8 cellular contexts compared by ENCODE assay signal in genomic region chr17:7573324-7574080, GRCh38. TPM values are rescaled to one million over a fixed set of nuclear protein-coding genes. Genes with fewer than 3 reads are reported as not detected.
DNase-seq lines count a peak whose midpoint lies in the region; ATAC-seq and TF ChIP-seq lines count a peak whose summit lies in the region.

No MANE protein-coding gene starts in this region.

- no peaks in the 10 kb centered on the region for H3K9me3 Mint-ChIP-seq in activated B cell treated with CpG ODN at 0.5 μM for 24 hours

- peak; percentile 19 for ATAC-seq in GM21423 (IDR thresholded peaks at IDR 0.05; ENCODE audit: unreplicated experiment)
- ATAC-seq in activated B cell treated with CpG ODN at 0.5 μM for 24 hours (ENCODE audit: low read depth) = peak; percentile 41
- no peak for ATAC-seq in GM18519 (IDR thresholded peaks at IDR 0.05; ENCODE audit: low FRiP score, unreplicated experiment)

- CTCF ChIA-PET in activated B cell treated with CpG ODN at 0.5 μM for 24 hours (lab: Charles Lee) = interaction anchor here (0.7 to 1.8 kb wide), 3 partner anchors 13 to 59 kb away, joined by 3 to 8 read pairs (median 3); partner anchors contain the start of gene SENP3

- peaks cover 55% of the 10 kb centered on the region for H3K36me3 ChIP-seq in BE2C

- H3K27me3 Mint-ChIP-seq in activated B cell treated with CpG ODN at 0.5 μM for 24 hours = no peaks in the 10 kb centered on the region

- peak overlapping the region; percentile 99 for H3K27ac Mint-ChIP-seq in activated B cell treated with CpG ODN at 0.5 μM for 24 hours

- DNase-seq in BE2C (peak; percentile 82), NCI-H2171 treated with DMSO at 0.1 percent for 48 hours (lab: John Stamatoyannopoulos, UW) (peak; percentile 70), activated B cell treated with CpG ODN at 0.5 μM for 24 hours (peak; percentile 78), cardiac fibroblast (ENCODE audit: low read depth in 2 of 2) (peak; percentile 94 to 97), iris pigment epithelial cell (ENCODE audit: low read depth) (peak; percentile 94), smooth muscle cell of the brain vasculature (ENCODE audit: low read depth, low spot score) (peak; percentile 86)

- peak overlapping the region; percentile 98 for H3K4me3 Mint-ChIP-seq in activated B cell treated with CpG ODN at 0.5 μM for 24 hours

- no peaks in the 10 kb centered on the region for H3K9me3 ChIP-seq in BE2C

- intact Hi-C loops in activated B cell treated with CpG ODN at 0.5 μM for 24 hours (cut with micrococcal nuclease) = loop anchor here (2.0 kb wide), 2 partner anchors 269 to 335 kb away; partner anchors contain the start of gene PHF23

- POLR2A ChIA-PET in activated B cell treated with CpG ODN at 0.5 μM for 24 hours (lab: Charles Lee) = interaction anchor here (0.6 to 7.9 kb wide), 23 partner anchors 8 to 1399 kb away, joined by 3 to 131 read pairs (median 5); partner anchors contain the start of genes FXR2, MPDU1, PLSCR3 and POLR2A

- TF ChIP-seq CTCF in BE2C (IDR thresholded peaks at IDR 0.05; ENCODE audit: low read depth, low read length) = no peak
- TF ChIP-seq CTCF in activated B cell treated with CpG ODN at 0.5 μM for 24 hours (IDR thresholded peaks at IDR 0.05) = no peak
- no peak for TF ChIP-seq CTCF in cardiac fibroblast (IDR thresholded peaks at IDR 0.05; ENCODE audit: low read depth, low read length)

- H3K27me3 ChIP-seq in BE2C = no peaks in the 10 kb centered on the region

- H3K4me1 ChIP-seq in BE2C = peaks cover 6% of the 10 kb centered on the region; the same call in 1 of the 2 replicates

- peaks cover 55% of the 10 kb centered on the region for H3K4me1 Mint-ChIP-seq in activated B cell treated with CpG ODN at 0.5 μM for 24 hours

- H3K36me3 Mint-ChIP-seq in activated B cell treated with CpG ODN at 0.5 μM for 24 hours (ENCODE audit: low read depth) = peaks cover 91% of the 10 kb centered on the region

- peak overlapping the region; percentile 86 for H3K4me3 ChIP-seq in BE2C (ENCODE audit: low read depth, low read length)
- H3K4me3 ChIP-seq in cardiac fibroblast (replicated peaks in 1 of 2; ENCODE audit: low read depth in 2 of 2, low read length in 2 of 2) = peak overlapping the region; percentile 98 to 99

RNA-seq across cellular contexts. Expression of gene CD68, which starts 5.9 kb away (rescaled TPM):
- polyA plus RNA-seq in BE2C (2012; ENCODE audit: insufficient read depth, insufficient read length, low read depth) = 0.59 TPM
- total RNA-seq in activated B cell treated with CpG ODN at 0.5 μM for 24 hours = 7.2 and 7.8 TPM in 2 replicates

RNA-seq across cellular contexts. Expression of gene MPDU1, which starts 10.2 kb away (rescaled TPM):
- 76.9 TPM for polyA plus RNA-seq in BE2C (2012; ENCODE audit: insufficient read depth, insufficient read length, low read depth)
- total RNA-seq in activated B cell treated with CpG ODN at 0.5 μM for 24 hours = 50.7 and 58.9 TPM in 2 replicates

RNA-seq across cellular contexts. Expression of gene SENP3, which starts 11.8 kb away (rescaled TPM):
- polyA plus RNA-seq in BE2C (2012; ENCODE audit: insufficient read depth, insufficient read length, low read depth) = 96.1 TPM
- total RNA-seq in activated B cell treated with CpG ODN at 0.5 μM for 24 hours = 49.6 and 55.8 TPM in 2 replicates

RNA-seq across cellular contexts. Expression of gene TNFSF13, which starts 15.0 kb away (rescaled TPM):
- 1.5 TPM for polyA plus RNA-seq in BE2C (2012; ENCODE audit: insufficient read depth, insufficient read length, low read depth)
- total RNA-seq in activated B cell treated with CpG ODN at 0.5 μM for 24 hours = 14.4 and 15.3 TPM in 2 replicates

RNA-seq across cellular contexts. Expression of gene SOX15, which starts 16.4 kb away (rescaled TPM):
- 1.8 TPM for polyA plus RNA-seq in BE2C (2012; ENCODE audit: insufficient read depth, insufficient read length, low read depth)
- total RNA-seq in activated B cell treated with CpG ODN at 0.5 μM for 24 hours = 0.24 and 0.64 TPM in 2 replicates
